ENCODE assay signal across 23 cellular contexts in the genomic region with DNA sequence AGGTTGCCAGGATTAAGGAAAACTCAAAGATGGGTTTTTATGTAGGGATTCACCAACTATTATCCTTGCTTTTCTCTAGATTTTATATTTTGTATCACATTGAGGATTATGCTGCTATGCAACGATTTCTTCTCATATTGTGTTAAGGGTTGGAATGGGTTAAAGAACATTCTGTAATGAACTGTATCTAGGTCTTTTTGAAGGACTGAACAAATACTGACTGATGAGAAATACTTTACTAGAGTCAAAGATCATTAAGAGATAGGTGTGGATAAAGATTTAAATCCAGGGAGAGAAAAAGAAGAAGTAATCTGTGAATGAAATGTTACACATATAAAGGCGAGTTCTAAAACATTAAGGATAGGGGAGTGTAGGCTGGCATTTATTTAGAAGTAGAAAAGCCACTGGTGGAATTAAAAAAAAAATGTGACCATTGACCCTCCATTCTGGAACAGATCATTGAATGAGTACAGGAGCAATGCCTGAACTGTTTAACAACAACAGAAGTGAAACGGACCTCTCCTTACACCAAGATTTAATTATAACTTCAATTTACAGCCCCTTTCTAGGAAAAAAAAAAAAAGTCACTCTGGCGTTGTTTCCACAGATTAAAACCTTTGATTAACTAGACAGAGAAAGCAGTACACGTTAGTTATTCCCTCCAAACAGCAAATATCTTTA.
"Had no signal": no experiment of that assay in that cellular context is flagged by ENCODE, and none has a peak within 500 bp of the region (broad histone marks: within the 10 kb centered on the region; RNA-seq: fewer than 3 reads in every experiment).

No MANE protein-coding gene starts in this region.

- H3K27ac ChIP-seq: HL-60, Peyer's patch, SJCRH30, SK-N-MC had no signal

- H3K4me3 ChIP-seq: MG63, Peyer's patch, SJCRH30, SK-N-MC had no signal

- H3K36me3 ChIP-seq: MG63, Peyer's patch, SJCRH30 had no signal

- H3K4me1 ChIP-seq: Peyer's patch, SJCRH30 had no signal

- DNase-seq: Karpas-422, KG1, MG63, NCI-H1092 treated with DMSO at 0.1 percent for 48 hours, NCI-H1436, NCI-H187, NCI-H2029, NCI-H2081 treated with DMSO at 0.1 percent for 48 hours, NCI-H2171, NCI-H226, NCI-H446, NCI-H510A, NCI-H524 treated with DMSO at 0.1 percent for 48 hours, NCI-H69, NCI-H774, PC-3, Peyer's patch, SHP77 treated with DMSO at 0.1 percent for 48 hours, SJCRH30 had no signal

- FAIRE-seq: HTR-8/SVneo had no signal

- H3K9me3 ChIP-seq: MG63, Peyer's patch, SJCRH30 had no signal

- ATAC-seq: PC-3, Right ventricle myocardium inferior had no signal

- H3K27me3 ChIP-seq: MG63, Peyer's patch had no signal
